14 cellular contexts compared by ENCODE assay signal in genomic region chr18:46421973-46422551, GRCh38.
DNase-seq lines count a peak whose midpoint lies in the region; ATAC-seq and TF ChIP-seq lines count a peak whose summit lies in the region.
"Had no signal": no experiment of that assay in that cellular context is flagged by ENCODE, and none has a peak within 500 bp of the region (broad histone marks: within the 10 kb centered on the region; RNA-seq: fewer than 3 reads in every experiment).

No MANE protein-coding gene starts in this region.

- 35% methylated on average over 6 of the region's 7 CpGs for WGBS in mammary epithelial cell (ENCODE audit: low coverage, missing lambda C conversion rate)
- 60% methylated on average over 7 of the region's 7 CpGs for WGBS in prostate gland

- no peaks in the 10 kb centered on the region for H3F3A ChIP-seq in PC-9 (ENCODE audit: insufficient read depth, low read depth)

- intact Hi-C loops in MCF 10A (cut with micrococcal nuclease) (loop anchor here (10.0 kb wide), 1 partner anchor 137 kb away; no protein-coding TSS in a partner anchor), mammary epithelial cell (cut with micrococcal nuclease) (no loop called here), PC-9 (cut with micrococcal nuclease; ENCODE audit: unreplicated experiment) (no loop called here), prostate gland (cut with DNase I) (no loop called here)

- H3K4me3 Mint-ChIP-seq in MCF 10A (ENCODE audit: unreplicated experiment), result no peak overlapping the region
- H3K4me3 Mint-ChIP-seq in activated naive CD4-positive, alpha-beta T cell treated with anti-CD3 and anti-CD28 coated beads, Interleukin-2, amount 10 ng/mL, durations not matched to agents 7 days and 5 days, result no peak overlapping the region

- H3K79me2 ChIP-seq in mammary epithelial cell (ENCODE audit: insufficient read depth, low read length) (no peaks in the 10 kb centered on the region), PC-9 (ENCODE audit: low read depth) (no peaks in the 10 kb centered on the region)

- BruUV-seq in MCF 10A (replicated peaks; lab: Mats Ljungman, UMichigan), result TSS peak; percentile 53
- no TSS peak for BruUV-seq in mammary epithelial cell (replicated peaks; lab: Mats Ljungman, UMichigan)
- BruUV-seq in PC-9 (replicated peaks; lab: Mats Ljungman, UMichigan), result no TSS peak

- H3K9me3 ChIP-seq in mammary epithelial cell (replicated peaks; ENCODE audit: insufficient read depth, low read length) (no peaks in the 10 kb centered on the region), PC-9 (ENCODE audit: insufficient read depth, low read depth) (no peaks in the 10 kb centered on the region), prostate gland (no peaks in the 10 kb centered on the region)
- H3K9me3 ChIP-seq: SJSA1 had no signal

- H3K27ac ChIP-seq in mammary epithelial cell (ENCODE audit: insufficient read depth, low read depth, low read length) (no peak overlapping the region), PC-9 (peak overlapping the region; percentile 39), prostate gland (peak overlapping the region in 1 of 2 donors; percentile 13)
- H3K27ac ChIP-seq: SJSA1 had no signal

- ATAC-seq in HG03097 (IDR thresholded peaks at IDR 0.05; ENCODE audit: low FRiP score, unreplicated experiment), result no peak

- H3K36me3 Mint-ChIP-seq in MCF 10A (ENCODE audit: insufficient read depth, unreplicated experiment), result no peaks in the 10 kb centered on the region
- no peaks in the 10 kb centered on the region for H3K36me3 Mint-ChIP-seq in activated naive CD4-positive, alpha-beta T cell treated with anti-CD3 and anti-CD28 coated beads, Interleukin-2, amount 10 ng/mL, durations not matched to agents 7 days and 5 days

- H3K27me3 ChIP-seq in mammary epithelial cell (ENCODE audit: insufficient read depth, low read length) (no peaks in the 10 kb centered on the region), PC-9 (ENCODE audit: insufficient read depth, low read depth) (no peaks in the 10 kb centered on the region), prostate gland (replicated peaks; ENCODE audit: insufficient read depth) (no peaks in the 10 kb centered on the region)
- H3K27me3 ChIP-seq: SJSA1 had no signal

- DNase-seq in MCF 10A (ENCODE audit: unreplicated experiment), result no peak
- no peak for DNase-seq in mammary epithelial cell
- DNase-seq in PC-9, result no peak
- peak; percentile 6 for DNase-seq in ecto neural progenitor cell (ENCODE audit: low spot score)
- peak; percentile 65 for DNase-seq in prostate gland (ENCODE audit: low spot score)
- no peak for DNase-seq in hypothalamus (lab: John Stamatoyannopoulos, UW)
- no peak for DNase-seq in activated naive CD4-positive, alpha-beta T cell treated with anti-CD3 and anti-CD28 coated beads, Interleukin-2, amount 10 ng/mL, durations not matched to agents 7 days and 5 days
- DNase-seq: 8988T, EL, IMR-90, NCI-H187 treated with DMSO at 0.1 percent for 48 hours, NCI-H526 treated with DMSO at 0.1 percent for 48 hours had no signal

- no peak overlapping the region for H3K9ac ChIP-seq in mammary epithelial cell (ENCODE audit: insufficient read depth, low read length)

- H3K4me2 ChIP-seq in mammary epithelial cell (ENCODE audit: insufficient read depth, low read depth, low read length) (no peak overlapping the region), PC-9 (no peak overlapping the region)

- H3K4me1 Mint-ChIP-seq in MCF 10A (ENCODE audit: insufficient read depth, unreplicated experiment), result peaks cover 22% of the 10 kb centered on the region
- H3K4me1 Mint-ChIP-seq in activated naive CD4-positive, alpha-beta T cell treated with anti-CD3 and anti-CD28 coated beads, Interleukin-2, amount 10 ng/mL, durations not matched to agents 7 days and 5 days, result no peaks in the 10 kb centered on the region

- TF ChIP-seq CTCF in MCF 10A (IDR thresholded peaks at IDR 0.05; ENCODE audit: unreplicated experiment) (no peak), mammary epithelial cell (conservative IDR thresholded peaks at IDR 0.05 in 1 of 2, IDR thresholded peaks at IDR 0.05 in 1 of 2; ENCODE audit: extremely low read depth in 1 of 2, insufficient read depth in 1 of 2, low read depth in 1 of 2, low read length in 2 of 2) (no peak), PC-9 (conservative IDR thresholded peaks at IDR 0.05) (no peak), prostate gland (IDR thresholded peaks at IDR 0.05) (no peak)

- in situ Hi-C loops in mammary epithelial cell (cut with MboI; ENCODE audit: low sequenced_read_pairs in 2 of 2), result no loop called here

- dilution Hi-C loops in mammary epithelial cell (cut with HindIII; ENCODE audit: low sequenced_read_pairs), result no loop called here

- CTCF ChIA-PET in MCF 10A (lab: Yijun Ruan, JAX) (interaction anchor here (0.6 to 0.9 kb wide), 2 partner anchors 201 to 836 kb away, joined by 3 read pairs; no protein-coding TSS in a partner anchor), mammary epithelial cell (lab: Charles Lee; ENCODE audit: low non-redundant PET) (no interaction called here), PC-9 (lab: Charles Lee) (no interaction called here)
- CTCF ChIA-PET in activated naive CD4-positive, alpha-beta T cell treated with anti-CD3 and anti-CD28 coated beads, Interleukin-2, amount 10 ng/mL, durations not matched to agents 7 days and 5 days (lab: Charles Lee), result no interaction called here

- POLR2A ChIA-PET in MCF 10A (lab: Yijun Ruan, JAX), result no interaction called here
- POLR2A ChIA-PET in PC-9 (lab: Charles Lee; ENCODE audit: unreplicated experiment), result no interaction called here

- H4K20me1 ChIP-seq in mammary epithelial cell (ENCODE audit: insufficient read depth, low read length), result no peaks in the 10 kb centered on the region
- H4K20me1 ChIP-seq in PC-9 (ENCODE audit: insufficient read depth), result peaks cover 8% of the 10 kb centered on the region; the same call in 1 of the 2 replicates

- peaks cover 21% of the 10 kb centered on the region for H3K4me1 ChIP-seq in mammary epithelial cell (ENCODE audit: insufficient read depth, low read length)
- peaks cover 17% of the 10 kb centered on the region for H3K4me1 ChIP-seq in PC-9 (replicated peaks; ENCODE audit: insufficient read depth)
- no peaks in the 10 kb centered on the region for H3K4me1 ChIP-seq in prostate gland (replicated peaks)

- H3K27ac Mint-ChIP-seq in MCF 10A (ENCODE audit: low read depth, unreplicated experiment), result no peak overlapping the region
- H3K27ac Mint-ChIP-seq in activated naive CD4-positive, alpha-beta T cell treated with anti-CD3 and anti-CD28 coated beads, Interleukin-2, amount 10 ng/mL, durations not matched to agents 7 days and 5 days, result no peak overlapping the region

- no peak overlapping the region for H3K4me3 ChIP-seq in mammary epithelial cell (replicated peaks in 1 of 3; ENCODE audit: insufficient read depth in 1 of 3, low read depth in 2 of 3, low read length in 3 of 3)
- no peak overlapping the region for H3K4me3 ChIP-seq in PC-9
- no peak overlapping the region for H3K4me3 ChIP-seq in prostate gland
- H3K4me3 ChIP-seq: SJSA1 had no signal

- H3K9me3 Mint-ChIP-seq in MCF 10A (ENCODE audit: unreplicated experiment), result no peaks in the 10 kb centered on the region
- no peaks in the 10 kb centered on the region for H3K9me3 Mint-ChIP-seq in activated naive CD4-positive, alpha-beta T cell treated with anti-CD3 and anti-CD28 coated beads, Interleukin-2, amount 10 ng/mL, durations not matched to agents 7 days and 5 days

- H3K36me3 ChIP-seq in mammary epithelial cell (ENCODE audit: insufficient read depth, low read length) (no peaks in the 10 kb centered on the region), PC-9 (ENCODE audit: low read depth) (no peaks in the 10 kb centered on the region; the same call in 1 of the 2 replicates), prostate gland (no peaks in the 10 kb centered on the region)
- H3K36me3 ChIP-seq: SJSA1 had no signal

- H3K9me2 ChIP-seq in PC-9 (ENCODE audit: insufficient read depth), result no peaks in the 10 kb centered on the region

- H2AFZ ChIP-seq in mammary epithelial cell (ENCODE audit: low read depth, low read length), result no peak overlapping the region
- H2AFZ ChIP-seq in PC-9, result no peak overlapping the region

- no peak for TF ChIP-seq POLR2A in prostate gland (IDR thresholded peaks at IDR 0.05)

- H3K27me3 Mint-ChIP-seq in MCF 10A (ENCODE audit: insufficient read depth, unreplicated experiment), result no peaks in the 10 kb centered on the region
- peaks cover 8% of the 10 kb centered on the region for H3K27me3 Mint-ChIP-seq in activated naive CD4-positive, alpha-beta T cell treated with anti-CD3 and anti-CD28 coated beads, Interleukin-2, amount 10 ng/mL, durations not matched to agents 7 days and 5 days

Comparison
In these comparisons a context has a peak if more than half of its experiments do, and no peak if none do; other contexts are left out.
1. DNase-seq: peak in ecto neural progenitor cell (single experiment) and prostate gland (single experiment); none in MCF 10A (single experiment), mammary epithelial cell (single experiment), PC-9 (0 of 2), hypothalamus (0 of 51) and activated naive CD4-positive, alpha-beta T cell treated with anti-CD3 and anti-CD28 coated beads, Interleukin-2, amount 10 ng/mL, durations not matched to agents 7 days and 5 days (single experiment).